In genomic region chr16:65959978-65960377, GRCh38 we compare ENCODE assay signal across 12 cellular contexts.
"Had no signal": no experiment of that assay in that cellular context is flagged by ENCODE, and none has a peak within 500 bp of the region (broad histone marks: within the 10 kb centered on the region; RNA-seq: fewer than 3 reads in every experiment).

No MANE protein-coding gene starts in this region.

- H3K27ac ChIP-seq: breast epithelium, pancreas, sigmoid colon, testis had no signal

- DNase-seq: activated CD4-positive, alpha-beta T cell treated with anti-CD3 and anti-CD28 coated beads, Interleukin-2, amount 50 U/mL, for 1 hour; activated CD8-positive, alpha-beta memory T cell treated with anti-CD3 and anti-CD28 coated beads, Interleukin-2, amount 50 U/mL, for 4 hours; activated naive CD4-positive, alpha-beta T cell treated with anti-CD3 and anti-CD28 coated beads for 36 hours; activated T-cell treated with anti-CD3 and anti-CD28 coated beads, Interleukin-2, amount 50 U/mL, for 4 hours; effector CD4-positive, alpha-beta T cell; naive thymus-derived CD4-positive, alpha-beta T cell; pancreas; sigmoid colon; stimulated activated CD4-positive, alpha-beta T cell treated with anti-CD3 and anti-CD28 coated beads, Interleukin-4, amount 100 ng/mL, for 4 hours; testis had no signal

- FAIRE-seq: astrocyte, pancreas had no signal

- H3K9me3 ChIP-seq: breast epithelium, pancreas, sigmoid colon, testis had no signal

- H3K36me3 ChIP-seq: breast epithelium, pancreas, sigmoid colon had no signal

- H3K4me3 ChIP-seq: breast epithelium, pancreas, sigmoid colon, testis had no signal

- H3K4me1 ChIP-seq: breast epithelium, pancreas, sigmoid colon, testis had no signal

- H3K27me3 ChIP-seq: breast epithelium, pancreas, sigmoid colon, testis had no signal
